ENCODE assay signal across 14 cellular contexts in genomic region chr10:17217661-17218306, GRCh38. TPM values are rescaled to one million over a fixed set of nuclear protein-coding genes. Genes with fewer than 3 reads are reported as not detected.
DNase-seq lines count a peak whose midpoint lies in the region; ATAC-seq and TF ChIP-seq lines count a peak whose summit lies in the region.
"Had no signal": no experiment of that assay in that cellular context is flagged by ENCODE, and none has a peak within 500 bp of the region (broad histone marks: within the 10 kb centered on the region; RNA-seq: fewer than 3 reads in every experiment).

No MANE protein-coding gene starts in this region.

- H2BK5ac ChIP-seq in IMR-90 (ENCODE audit: low read depth, low read length, poor library complexity, severe bottlenecking), result peak overlapping the region; percentile 96

- CTCF ChIA-PET in BJ (lab: Yijun Ruan, JAX) (no interaction called here), IMR-90 (lab: Yijun Ruan, JAX) (no interaction called here)

- intact Hi-C loops in IMR-90 (cut with micrococcal nuclease), result no loop called here

- H3K27me3 ChIP-seq in BJ (ENCODE audit: control insufficient read depth, insufficient read depth, low read length), result no peaks in the 10 kb centered on the region
- H3K27me3 ChIP-seq in IMR-90 (ENCODE audit: control insufficient read depth, insufficient read depth, low read length), result no peaks in the 10 kb centered on the region
- no peaks in the 10 kb centered on the region for H3K27me3 ChIP-seq in brain microvascular endothelial cell (replicated peaks)
- H3K27me3 ChIP-seq in HAP-1 (ENCODE audit: low read depth), result no peaks in the 10 kb centered on the region
- H3K27me3 ChIP-seq: Peyer's patch had no signal

- peak overlapping the region; percentile 73; the same call in 1 of the 2 replicates for H3K23ac ChIP-seq in IMR-90 (ENCODE audit: low read depth, low read length)

- no peak overlapping the region for H3K4me3 Mint-ChIP-seq in nephron
- H3K4me3 Mint-ChIP-seq: nephron progenitor cell had no signal

- no peak overlapping the region for H2AFZ ChIP-seq in IMR-90 (replicated peaks; ENCODE audit: low read length, poor library complexity)

- POLR2A ChIA-PET in BJ (lab: Charles Lee), result no interaction called here
- POLR2A ChIA-PET in IMR-90 (lab: Charles Lee; ENCODE audit: unreplicated experiment), result no interaction called here

- H3K9me3 Mint-ChIP-seq in nephron, result no peaks in the 10 kb centered on the region
- H3K9me3 Mint-ChIP-seq: nephron progenitor cell had no signal

- no peak overlapping the region for H2AK9ac ChIP-seq in IMR-90 (replicated peaks; ENCODE audit: low read depth, low read length, poor library complexity)

- peak overlapping the region; percentile 10 to 53 (median 25) for H3K27ac Mint-ChIP-seq in nephron
- H3K27ac Mint-ChIP-seq: nephron progenitor cell had no signal

- peaks cover 19% of the 10 kb centered on the region for H3K4me1 ChIP-seq in IMR-90 (ENCODE audit: control insufficient read depth, insufficient read depth, low read length)
- peaks cover 12% of the 10 kb centered on the region for H3K4me1 ChIP-seq in HAP-1
- H3K4me1 ChIP-seq: Peyer's patch had no signal

- H3K4ac ChIP-seq in IMR-90 (ENCODE audit: low read depth, low read length), result peak overlapping the region; percentile 93

- ATAC-seq in IMR-90 (ENCODE audit: low read depth), result peak; percentile 4; the same call in 1 of the 2 replicates
- ATAC-seq in HG02885 (IDR thresholded peaks at IDR 0.05; ENCODE audit: poor library complexity, unreplicated experiment), result no peak

- no peaks in the 10 kb centered on the region for H3K36me3 ChIP-seq in BJ (ENCODE audit: control insufficient read depth, insufficient read depth, low read length)
- H3K36me3 ChIP-seq in IMR-90 (ENCODE audit: control insufficient read depth, insufficient read depth, low read length), result no peaks in the 10 kb centered on the region
- H3K36me3 ChIP-seq in brain microvascular endothelial cell (replicated peaks), result no peaks in the 10 kb centered on the region
- H3K36me3 ChIP-seq in HAP-1 (replicated peaks), result no peaks in the 10 kb centered on the region
- H3K36me3 ChIP-seq: Peyer's patch had no signal

- TF ChIP-seq CTCF in BJ (IDR thresholded peaks at IDR 0.05; ENCODE audit: insufficient read depth, low read depth, low read length) (no peak), IMR-90 (conservative IDR thresholded peaks at IDR 0.05; ENCODE audit: low read depth, low read length) (no peak), brain microvascular endothelial cell (IDR thresholded peaks at IDR 0.05; ENCODE audit: low read depth, low read length, missing control alignments) (no peak), nephron (IDR thresholded peaks at IDR 0.05; ENCODE audit: unreplicated experiment in 3 of 3) (no peak)

- H3K36me3 Mint-ChIP-seq in nephron (ENCODE audit: low read depth), result no peaks in the 10 kb centered on the region

- peak overlapping the region; percentile 93 for H2BK20ac ChIP-seq in IMR-90 (ENCODE audit: low read depth, low read length)

- H2AK5ac ChIP-seq in IMR-90 (ENCODE audit: low read depth, low read length), result peak overlapping the region; percentile 95

- peak overlapping the region; percentile 33 for H3K56ac ChIP-seq in IMR-90 (ENCODE audit: extremely low read depth, insufficient read depth, low read length)

- dilution Hi-C loops in IMR-90 (cut with HindIII; ENCODE audit: low sequenced_read_pairs, unreplicated experiment), result no loop called here

- in situ Hi-C loops in IMR-90 (cut with MboI; ENCODE audit: low sequenced_read_pairs) (no loop called here), brain microvascular endothelial cell (cut with HindIII; ENCODE audit: low pct_ligation_motif_present, low sequenced_read_pairs) (no loop called here), HAP-1 (cut with MboI; ENCODE audit: low sequenced_read_pairs) (no loop called here)

- peaks cover 2% of the 10 kb centered on the region; the same call in 1 of the 2 replicates for H3K9me1 ChIP-seq in IMR-90 (ENCODE audit: insufficient read depth, low read length)

- peaks cover 44% of the 10 kb centered on the region for H3K4me1 Mint-ChIP-seq in nephron

- H3K4me3 ChIP-seq in BJ (ENCODE audit: low read depth, low read length) (no peak overlapping the region), IMR-90 (ENCODE audit: insufficient read depth, low read depth, low read length) (no peak overlapping the region), brain microvascular endothelial cell (ENCODE audit: low read depth, low read length) (no peak overlapping the region), HAP-1 (no peak overlapping the region)
- H3K4me3 ChIP-seq: Peyer's patch had no signal

- H4K91ac ChIP-seq in IMR-90 (ENCODE audit: insufficient read depth, low read depth, low read length), result peak overlapping the region; percentile 93

- H3K27ac ChIP-seq in IMR-90 (ENCODE audit: insufficient read depth, low read length) (peak overlapping the region; percentile 64), brain microvascular endothelial cell (peak overlapping the region; percentile 98)

- TF ChIP-seq RAD21 in IMR-90 (IDR thresholded peaks at IDR 0.05; ENCODE audit: low read length), result no peak

- H2BK15ac ChIP-seq in IMR-90 (ENCODE audit: low read depth, low read length), result peak overlapping the region; percentile 95

- DNase-seq in BJ (ENCODE audit: low read depth) (peak; percentile 84), IMR-90 (peak; percentile 89), brain microvascular endothelial cell (no peak), HAP-1 (ENCODE audit: low spot score in 2 of 2) (no peak), NCI-H526 (lab: John Stamatoyannopoulos, UW) (no peak), HUDEP-2 (lab: John Stamatoyannopoulos, UW; ENCODE audit: unreplicated experiment in 76 of 76) (no peak)
- DNase-seq: cortex of kidney, DMS79, H7, NCI-H1694 treated with DMSO at 0.1 percent for 48 hours, nephron progenitor cell, Peyer's patch had no signal

- no CpG with 5 or more reads among the region's 2 CpGs for WGBS in IMR-90 (ENCODE audit: extremely low coverage in 2 of 2, insufficient read length in 1 of 2), 2 experiments

- TF ChIP-seq POLR2A in IMR-90 (IDR thresholded peaks at IDR 0.05; ENCODE audit: low read depth, low read length), result no peak

- H3K4me2 ChIP-seq in IMR-90 (ENCODE audit: low read depth, low read length), result no peak overlapping the region; the same call in 1 of the 2 replicates

- BruUV-seq in IMR-90 (replicated peaks; lab: Mats Ljungman, UMichigan), result no TSS peak

- no peaks in the 10 kb centered on the region for H3K27me3 Mint-ChIP-seq in nephron (ENCODE audit: low read depth)

- peak overlapping the region; percentile 80 to 89 for H4K8ac ChIP-seq in IMR-90 (ENCODE audit: low read depth in 2 of 2, low read length in 2 of 2)

- H4K5ac ChIP-seq in IMR-90 (ENCODE audit: low read depth, low read length), result peak overlapping the region; percentile 69

- H4K20me1 ChIP-seq in IMR-90 (ENCODE audit: insufficient read depth, low read length), result no peaks in the 10 kb centered on the region

- H3K9me3 ChIP-seq in IMR-90 (ENCODE audit: control insufficient read depth, insufficient read depth, low read length) (no peaks in the 10 kb centered on the region), HAP-1 (no peaks in the 10 kb centered on the region)
- H3K9me3 ChIP-seq: Peyer's patch had no signal

- H3K9ac ChIP-seq in IMR-90 (ENCODE audit: low read depth, low read length), result no peak overlapping the region

- peaks cover 5 to 40% of the 10 kb centered on the region in 2 experiments; a peak in 3 of 4 replicates for H3K79me1 ChIP-seq in IMR-90 (ENCODE audit: low read depth in 1 of 2, low read length in 2 of 2)

- peak overlapping the region; percentile 95 for H2BK120ac ChIP-seq in IMR-90 (ENCODE audit: low read depth, low read length)

- H3K18ac ChIP-seq in IMR-90 (ENCODE audit: low read depth, low read length), result peak overlapping the region; percentile 94

- peak overlapping the region; percentile 85 for H3K14ac ChIP-seq in IMR-90 (replicated peaks; ENCODE audit: low read depth, low read length)

TF ChIP-seq in IMR-90, 13 proteins besides CTCF, POLR2A, EP300 and RAD21:
- no peak for TF ChIP-seq CHD1 (IDR thresholded peaks at IDR 0.05; ENCODE audit: low read depth, low read length)
- TF ChIP-seq CEBPB (IDR thresholded peaks at IDR 0.05; ENCODE audit: low read depth, low read length), result peak; percentile 88
- TF ChIP-seq FOS (IDR thresholded peaks at IDR 0.05; ENCODE audit: low read depth, low read length), result peak; percentile 70
- TF ChIP-seq BHLHE40 (IDR thresholded peaks at IDR 0.05; ENCODE audit: low read depth, low read length), result no peak; the same call in 1 of the 2 replicates
- TF ChIP-seq MXI1 (IDR thresholded peaks at IDR 0.05; ENCODE audit: borderline replicate concordance, low read depth, low read length), result no peak
- no peak for TF ChIP-seq SMC3 (IDR thresholded peaks at IDR 0.05; ENCODE audit: low read depth, low read length)
- no peak for TF ChIP-seq MAFK (IDR thresholded peaks at IDR 0.05; ENCODE audit: low read depth, low read length)
- TF ChIP-seq RCOR1 (IDR thresholded peaks at IDR 0.05; ENCODE audit: insufficient replicate concordance, low read length), result no peak
- TF ChIP-seq NFE2L2 (IDR thresholded peaks at IDR 0.05; ENCODE audit: low read depth, low read length), result no peak
TF ChIP-seq in IMR-90: peak in this region for 2.

RNA-seq across cellular contexts. Expression of gene VIM, which starts 10.3 kb away (rescaled TPM):
- 3,965 and 5,431 TPM in 2 replicates for polyA plus RNA-seq in BJ (2011; rRNA removed)
- 2,786 and 3,002 TPM in 2 replicates for polyA minus RNA-seq in BJ (2011; rRNA and poly(A)+ RNA removed)
- 6,409 and 6,735 TPM in 2 replicates for total RNA-seq in IMR-90 (2012; rRNA removed)
- 4,502 and 5,313 TPM in 2 replicates for polyA plus RNA-seq in IMR-90 (2012; rRNA removed)
- polyA plus RNA-seq in IMR-90 (2012; cell fraction: cytosol; rRNA removed), result 3,296 and 6,454 TPM in 2 replicates
- 3,181 and 7,305 TPM in 2 replicates for polyA plus RNA-seq in IMR-90 (2012; cell fraction: nucleus; rRNA removed; ENCODE audit: low replicate concordance)

RNA-seq across cellular contexts. Expression of gene TRDMT1, which starts 16.3 kb away (rescaled TPM):
- polyA plus RNA-seq in BJ (2011; rRNA removed) (2.4 and 4.2 TPM in 2 replicates), IMR-90 (2012; rRNA removed) (2.1 and 2.2 TPM in 2 replicates)
- polyA minus RNA-seq in BJ (2011; rRNA and poly(A)+ RNA removed), result 3.0 and 4.0 TPM in 2 replicates
- 4.7 and 6.7 TPM in 2 replicates for total RNA-seq in IMR-90 (2012; rRNA removed)
- 0.90 and 4.7 TPM in 2 replicates for polyA plus RNA-seq in IMR-90 (2012; cell fraction: cytosol; rRNA removed)
- polyA plus RNA-seq in IMR-90 (2012; cell fraction: nucleus; rRNA removed; ENCODE audit: low replicate concordance), result 0.49 and 4.0 TPM in 2 replicates

Comparison
In these comparisons a context has a peak if more than half of its experiments do, and no peak if none do; other contexts are left out.
1. DNase-seq: peak in BJ (single experiment) and IMR-90 (single experiment); none in brain microvascular endothelial cell (single experiment), HAP-1 (0 of 2), NCI-H526 (0 of 2) and HUDEP-2 (0 of 76).